15 cellular contexts compared by ENCODE assay signal in genomic region chr11:13298765-13299164, GRCh38. TPM values are rescaled to one million over a fixed set of nuclear protein-coding genes. Genes with fewer than 3 reads are reported as not detected.
DNase-seq lines count a peak whose midpoint lies in the region; ATAC-seq and FAIRE-seq lines count a peak whose summit lies in the region.
"Had no signal": no experiment of that assay in that cellular context is flagged by ENCODE, and none has a peak within 500 bp of the region (broad histone marks: within the 10 kb centered on the region; RNA-seq: fewer than 3 reads in every experiment).

No MANE protein-coding gene starts in this region.

- DNase-seq in activated naive CD4-positive, alpha-beta T cell (lab: John Stamatoyannopoulos, UW): no peak
- DNase-seq in T-helper 17 cell (no peak), immature natural killer cell (no peak), HuH-7 (ENCODE audit: low spot score) (no peak), HTR-8/SVneo (ENCODE audit: insufficient read length, low spot score) (no peak)
- DNase-seq: AML-193; CD4-positive, alpha-beta T cell; DND-41; GDM1; NCI-H1436 treated with DMSO at 0.1 percent for 48 hours; NCI-H2081 treated with DMSO at 0.1 percent for 48 hours; NCI-H524 had no signal

- no peaks in the 10 kb centered on the region for H3K9me3 Mint-ChIP-seq in activated naive CD4-positive, alpha-beta T cell treated with anti-CD3 and anti-CD28 coated beads, Interleukin-2, amount 50 U/mL, for 24 hours
- no peaks in the 10 kb centered on the region for H3K9me3 Mint-ChIP-seq in immature natural killer cell
- H3K9me3 Mint-ChIP-seq: CD4-positive, alpha-beta T cell had no signal

- no peak for FAIRE-seq in HTR-8/SVneo (lab: Jason Lieb, UNC)

- H3K27me3 Mint-ChIP-seq in activated naive CD4-positive, alpha-beta T cell treated with anti-CD3 and anti-CD28 coated beads, Interleukin-2, amount 50 U/mL, for 24 hours: no peaks in the 10 kb centered on the region
- H3K27me3 Mint-ChIP-seq in T-helper 17 cell: no peaks in the 10 kb centered on the region
- H3K27me3 Mint-ChIP-seq in immature natural killer cell (ENCODE audit: low read depth in 3 of 3): peaks cover 0 to 5% (median 0%) of the 10 kb centered on the region in 3 donors
- H3K27me3 Mint-ChIP-seq: CD4-positive, alpha-beta T cell had no signal

- ATAC-seq in T-helper 17 cell (no peak), GM18861 (IDR thresholded peaks at IDR 0.05; ENCODE audit: unreplicated experiment) (no peak)
- ATAC-seq: HCT116 had no signal

- peak overlapping the region; percentile 43 for H3K27ac Mint-ChIP-seq in activated naive CD4-positive, alpha-beta T cell treated with anti-CD3 and anti-CD28 coated beads, Interleukin-2, amount 50 U/mL, for 24 hours
- H3K27ac Mint-ChIP-seq in T-helper 17 cell: peak overlapping the region; percentile 84
- H3K27ac Mint-ChIP-seq in immature natural killer cell: peak overlapping the region; percentile 9 to 83 (median 59)
- H3K27ac Mint-ChIP-seq: CD4-positive, alpha-beta T cell had no signal

- peaks cover 58% of the 10 kb centered on the region for H3K4me1 Mint-ChIP-seq in activated naive CD4-positive, alpha-beta T cell treated with anti-CD3 and anti-CD28 coated beads, Interleukin-2, amount 50 U/mL, for 24 hours
- peaks cover 89% of the 10 kb centered on the region for H3K4me1 Mint-ChIP-seq in T-helper 17 cell
- H3K4me1 Mint-ChIP-seq in immature natural killer cell: peaks cover 0 to 45% of the 10 kb centered on the region in 2 donors

- no peaks in the 10 kb centered on the region for H3K9me3 ChIP-seq in T-helper 17 cell (ENCODE audit: control insufficient read depth, low read length, poor library complexity, severe bottlenecking)

- no peak overlapping the region for H3K4me3 Mint-ChIP-seq in activated naive CD4-positive, alpha-beta T cell treated with anti-CD3 and anti-CD28 coated beads, Interleukin-2, amount 50 U/mL, for 24 hours
- H3K4me3 Mint-ChIP-seq in T-helper 17 cell: peak overlapping the region; percentile 64
- peak overlapping the region; percentile 8 to 59 (median 39) for H3K4me3 Mint-ChIP-seq in immature natural killer cell
- H3K4me3 Mint-ChIP-seq: CD4-positive, alpha-beta T cell had no signal

- H3K36me3 Mint-ChIP-seq in activated naive CD4-positive, alpha-beta T cell treated with anti-CD3 and anti-CD28 coated beads, Interleukin-2, amount 50 U/mL, for 24 hours: peaks cover 5% of the 10 kb centered on the region
- H3K36me3 Mint-ChIP-seq in T-helper 17 cell (ENCODE audit: low read depth) (peaks cover 4% of the 10 kb centered on the region), immature natural killer cell (peaks cover 0 to 6% (median 2%) of the 10 kb centered on the region in 3 donors)

RNA-seq across cellular contexts. Expression of gene BMAL1, which starts 21.2 kb away (rescaled TPM):
- 100 to 1,000 TPM; 143 to 144 TPM for total RNA-seq in T-helper 17 cell
- polyA plus RNA-seq in immature natural killer cell: 10 to 100 TPM; 20.2 to 29.6 (median 20.2) TPM
